In genomic region chr1:54716299-54717047, GRCh38 we compare ENCODE assay signal across 8 cellular contexts. TPM values are rescaled to one million over a fixed set of nuclear protein-coding genes. Genes with fewer than 3 reads are reported as not detected.
DNase-seq lines count a peak whose midpoint lies in the region; ATAC-seq and TF ChIP-seq lines count a peak whose summit lies in the region.

No MANE protein-coding gene starts in this region.

- no peaks in the 10 kb centered on the region for H3K9me3 ChIP-seq in MG63

- H3K36me3 Mint-ChIP-seq in naive B cell, result peaks cover 7 to 10% of the 10 kb centered on the region in 2 donors

- no peak for TF ChIP-seq CTCF in GM12865 (IDR thresholded peaks at IDR 0.05; ENCODE audit: insufficient read depth, low read depth, low read length, missing control alignments)
- TF ChIP-seq CTCF in coronary artery (IDR thresholded peaks at IDR 0.05), result no peak
- TF ChIP-seq CTCF in GM10266 (IDR thresholded peaks at IDR 0.05; ENCODE audit: control insufficient read depth, insufficient read depth, low read depth, missing control alignments), result no peak

- H3K27ac Mint-ChIP-seq in naive B cell, result peak overlapping the region in 5 of 6 donors; percentile 2 to 97 (median 87)

- peak overlapping the region; percentile 29 to 82 for H3K27ac ChIP-seq in coronary artery

- H3K4me3 Mint-ChIP-seq in naive B cell, result peak overlapping the region; percentile 74 to 95 (median 90)

- peaks cover 41% of the 10 kb centered on the region for H3K36me3 ChIP-seq in MG63

- H3K27me3 ChIP-seq in MG63, result no peaks in the 10 kb centered on the region

- ATAC-seq in naive B cell (ENCODE audit: low read depth in 2 of 2) (no peak), GM21381 (IDR thresholded peaks at IDR 0.05; ENCODE audit: unreplicated experiment) (no peak), GM21367 (IDR thresholded peaks at IDR 0.05; ENCODE audit: unreplicated experiment) (no peak)

- no peaks in the 10 kb centered on the region for H3K27me3 Mint-ChIP-seq in naive B cell

- DNase-seq in GM12865 (ENCODE audit: low read depth), result no peak
- no peak for DNase-seq in MG63
- no peak for DNase-seq in coronary artery (ENCODE audit: low spot score)
- DNase-seq in naive B cell, result no peak
- DNase-seq in GM10266 (ENCODE audit: extremely low spot score), result no peak
- DNase-seq in activated CD8-positive, alpha-beta memory T cell treated with anti-CD3 and anti-CD28 coated beads, Interleukin-2, amount 50 U/mL, for 4 hours, result no peak

- H3K4me1 Mint-ChIP-seq in naive B cell, result peaks cover 16 to 36% (median 31%) of the 10 kb centered on the region in 3 donors

- peak overlapping the region; percentile 72 for H3K4me3 ChIP-seq in GM12865 (ENCODE audit: low read depth, low read length)
- peak overlapping the region; percentile 93 for H3K4me3 ChIP-seq in MG63
- H3K4me3 ChIP-seq in coronary artery, result peak overlapping the region; percentile 77

- H3K9me3 Mint-ChIP-seq in naive B cell, result no peaks in the 10 kb centered on the region

RNA-seq across cellular contexts. Expression of gene TTC4, which starts 0.8 kb away (rescaled TPM):
- 40.8 and 41.2 TPM in 2 replicates for total RNA-seq in MG63 (2014; rRNA removed; shearing (Covaris generic); ENCODE audit: low replicate concordance)
- 10 to 100 TPM; 16.4 to 31.9 (median 20.8) TPM for polyA plus RNA-seq in naive B cell (ENCODE audit: low read depth in 6 of 6)

RNA-seq across cellular contexts. Expression of gene PARS2, which starts 47.9 kb away (rescaled TPM):
- total RNA-seq in MG63 (2014; rRNA removed; shearing (Covaris generic); ENCODE audit: low replicate concordance), result 5.5 and 7.5 TPM in 2 replicates
- polyA plus RNA-seq in naive B cell (ENCODE audit: low read depth in 6 of 6), result 1 to 10 TPM in 5 of 6 donors, not detected in 1; 1.9 to 3.7 (median 3.3) TPM
